ENCODE assay signal across 8 cellular contexts in the genomic region with DNA sequence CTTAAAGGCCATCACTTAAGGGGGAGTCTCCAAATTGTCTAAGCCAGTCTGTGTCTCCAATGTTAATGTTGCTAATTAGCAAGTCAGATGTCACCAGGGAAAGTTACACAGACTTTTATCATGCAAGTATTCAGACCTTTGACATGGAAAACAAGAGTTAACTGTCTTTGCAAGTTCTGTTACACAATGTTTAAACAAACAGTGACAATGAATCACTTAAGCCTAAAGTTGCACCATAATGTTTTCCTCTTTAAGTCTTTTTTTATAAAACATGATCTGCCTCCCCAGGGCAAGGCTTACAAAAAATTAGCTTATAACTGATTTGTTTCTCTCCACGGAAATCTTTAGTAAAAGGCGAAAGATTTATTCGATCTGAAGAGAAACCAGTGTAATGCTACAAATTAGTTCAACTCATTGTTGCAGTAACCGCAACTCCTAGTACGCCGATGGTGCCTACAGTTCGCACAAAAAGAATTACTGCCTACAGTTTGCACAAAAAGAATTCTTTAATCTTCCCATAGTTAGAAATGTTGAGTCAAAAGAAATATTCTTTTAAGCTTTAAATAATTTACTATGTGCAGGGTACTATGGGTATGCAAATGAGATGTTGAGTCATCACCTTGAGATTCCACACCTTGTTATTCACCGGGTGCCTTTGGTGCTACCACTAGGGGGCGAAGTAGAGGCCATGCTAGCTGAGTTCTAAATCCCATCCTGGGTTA. TPM values are rescaled to one million over a fixed set of nuclear protein-coding genes. Genes with fewer than 3 reads are reported as not detected.
DNase-seq lines count a peak whose midpoint lies in the region; ATAC-seq and TF ChIP-seq lines count a peak whose summit lies in the region.

No MANE protein-coding gene starts in this region.

- CTCF ChIA-PET in SK-N-SH (lab: Yijun Ruan, JAX), result interaction anchor here (0.8 to 1.7 kb wide), 13 partner anchors 8 to 198 kb away, joined by 3 to 9 read pairs (median 3); no protein-coding TSS in a partner anchor

- no peaks in the 10 kb centered on the region for H3K79me2 ChIP-seq in SK-N-SH (ENCODE audit: insufficient read depth)

- H3K27ac ChIP-seq in SK-N-SH (ENCODE audit: low read depth in 2 of 2, low read length in 1 of 2), result peak overlapping the region; percentile 61 to 68; a peak in 3 of 4 replicates
- peak overlapping the region; percentile 98 for H3K27ac ChIP-seq in iPS-18a (ENCODE audit: low read length)

- peak; percentile 49 for TF ChIP-seq RAD21 in SK-N-SH (IDR thresholded peaks at IDR 0.05; ENCODE audit: low read length)

- ATAC-seq in GM21619 (IDR thresholded peaks at IDR 0.05; ENCODE audit: unreplicated experiment), result peak; percentile 78

- peak overlapping the region; percentile 45; the same call in 1 of the 2 replicates for H3K9ac ChIP-seq in SK-N-SH
- H3K9ac ChIP-seq in adipocyte (ENCODE audit: low read length), result peak overlapping the region; percentile 73
- H3K9ac ChIP-seq in iPS-18a (ENCODE audit: low read length), result peak overlapping the region; percentile 80

- no peaks in the 10 kb centered on the region for H3K9me3 ChIP-seq in SK-N-SH
- no peaks in the 10 kb centered on the region for H3K9me3 ChIP-seq in adipocyte (ENCODE audit: control insufficient read depth, low read length)
- no peaks in the 10 kb centered on the region for H3K9me3 ChIP-seq in iPS-18a (ENCODE audit: control insufficient read depth, low read depth, low read length)

- H3K27me3 ChIP-seq in SK-N-SH (ENCODE audit: insufficient read depth) (no peaks in the 10 kb centered on the region), adipocyte (replicated peaks; ENCODE audit: control insufficient read depth, insufficient read depth, low read length) (no peaks in the 10 kb centered on the region), iPS-18a (ENCODE audit: control insufficient read depth, insufficient read depth, low read length) (peaks cover 16% of the 10 kb centered on the region)

- H2AFZ ChIP-seq in SK-N-SH (ENCODE audit: low read depth), result no peak overlapping the region

- H3K4me3 ChIP-seq in SK-N-SH (ENCODE audit: low read depth in 2 of 2, low read length in 1 of 2) (peak overlapping the region in 1 of 2 experiments; percentile 49; a peak in 1 of 4 replicates), adipocyte (ENCODE audit: low read length) (peak overlapping the region; percentile 33), iPS-18a (ENCODE audit: low read length) (peak overlapping the region; percentile 32)

- peak in 1 of 2 experiments; percentile 50; a peak in 1 of 4 replicates for TF ChIP-seq EP300 in SK-N-SH (IDR thresholded peaks at IDR 0.05; ENCODE audit: borderline replicate concordance in 1 of 2, low read depth in 1 of 2, low read length in 1 of 2)

- peak; percentile 75 for DNase-seq in GM10266 (ENCODE audit: extremely low spot score)
- peak; percentile 59 for DNase-seq in HuH-7 (ENCODE audit: low spot score)
- peak; percentile 57 for DNase-seq in SK-N-SH
- DNase-seq in adipocyte (ENCODE audit: low read depth), result peak; percentile 88
- DNase-seq in stimulated activated CD4-positive, alpha-beta T cell treated with anti-CD3 and anti-CD28 coated beads, Interleukin-2, amount 100 ng/mL, for 4 hours (ENCODE audit: low read depth), result peak; percentile 42
- DNase-seq in C1 segment of cervical spinal cord (lab: John Stamatoyannopoulos, UW), result no peak

- no peaks in the 10 kb centered on the region for H3K9me2 ChIP-seq in SK-N-SH

- POLR2A ChIA-PET in SK-N-SH (lab: Yijun Ruan, JAX), result interaction anchor here (0.9 kb wide), 1 partner anchor 82 kb away, joined by 3 read pairs; no protein-coding TSS in a partner anchor

- peaks cover 3 to 33% of the 10 kb centered on the region in 2 experiments for H3K4me1 ChIP-seq in SK-N-SH (ENCODE audit: control insufficient read depth in 1 of 2, insufficient read depth in 2 of 2, low read depth in 1 of 2, low read length in 1 of 2)
- H3K4me1 ChIP-seq in adipocyte (ENCODE audit: control insufficient read depth, insufficient read depth, low read length), result peaks cover 56% of the 10 kb centered on the region
- H3K4me1 ChIP-seq in iPS-18a (ENCODE audit: control insufficient read depth, low read depth, low read length), result peaks cover 32% of the 10 kb centered on the region

- TF ChIP-seq CTCF in GM10266 (IDR thresholded peaks at IDR 0.05; ENCODE audit: control insufficient read depth, insufficient read depth, low read depth, missing control alignments) (peak; percentile 69), SK-N-SH (IDR thresholded peaks at IDR 0.05) (peak; percentile 96)

- peaks cover 27% of the 10 kb centered on the region for H3F3A ChIP-seq in SK-N-SH (replicated peaks; ENCODE audit: insufficient read depth)

- WGBS in SK-N-SH (ENCODE audit: low lambda C conversion rate), result 38% methylated on average over 9 of the region's 9 CpGs

- no peaks in the 10 kb centered on the region for H4K20me1 ChIP-seq in SK-N-SH (ENCODE audit: insufficient read depth)

- H3K36me3 ChIP-seq in SK-N-SH (replicated peaks in 1 of 2; ENCODE audit: control insufficient read depth in 1 of 2, insufficient read depth in 2 of 2, low read length in 1 of 2), result no peaks in the 10 kb centered on the region
- H3K36me3 ChIP-seq in adipocyte (ENCODE audit: control insufficient read depth, insufficient read depth, low read length, severe bottlenecking), result no peaks in the 10 kb centered on the region
- no peaks in the 10 kb centered on the region for H3K36me3 ChIP-seq in iPS-18a (ENCODE audit: control insufficient read depth, low read depth, low read length)

- H3K4me2 ChIP-seq in SK-N-SH, result peak overlapping the region; percentile 14

TF ChIP-seq in SK-N-SH, 30 proteins besides CTCF, POLR2A, EP300 and RAD21 (continues in another document):
- peak; percentile 99; the same call in 1 of the 2 replicates for TF ChIP-seq SIN3A (IDR thresholded peaks at IDR 0.05; ENCODE audit: borderline replicate concordance, low read depth, low read length)
- TF ChIP-seq YY1 (IDR thresholded peaks at IDR 0.05; ENCODE audit: low read depth), result peak; percentile 42; the same call in 1 of the 2 replicates
- TF ChIP-seq POLR2AphosphoS5 (IDR thresholded peaks at IDR 0.05; ENCODE audit: low read depth, low read length), result peak; percentile 100
- TF ChIP-seq MXI1 (IDR thresholded peaks at IDR 0.05; ENCODE audit: low read depth, low read length), result no peak
- TF ChIP-seq ELF1 (IDR thresholded peaks at IDR 0.05), result no peak
- no peak for TF ChIP-seq GABPA (IDR thresholded peaks at IDR 0.05; ENCODE audit: low read depth)
- TF ChIP-seq RFX5 (IDR thresholded peaks at IDR 0.05; ENCODE audit: low read length), result peak; percentile 70
- TF ChIP-seq, protein P1, sequence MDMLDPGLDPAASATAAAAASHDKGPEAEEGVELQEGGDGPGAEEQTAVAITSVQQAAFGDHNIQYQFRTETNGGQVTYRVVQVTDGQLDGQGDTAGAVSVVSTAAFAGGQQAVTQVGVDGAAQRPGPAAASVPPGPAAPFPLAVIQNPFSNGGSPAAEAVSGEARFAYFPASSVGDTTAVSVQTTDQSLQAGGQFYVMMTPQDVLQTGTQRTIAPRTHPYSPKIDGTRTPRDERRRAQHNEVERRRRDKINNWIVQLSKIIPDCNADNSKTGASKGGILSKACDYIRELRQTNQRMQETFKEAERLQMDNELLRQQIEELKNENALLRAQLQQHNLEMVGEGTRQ (IDR thresholded peaks at IDR 0.05; ENCODE audit: borderline replicate concordance, low read depth, low read length), result no peak
- TF ChIP-seq, protein P2, sequence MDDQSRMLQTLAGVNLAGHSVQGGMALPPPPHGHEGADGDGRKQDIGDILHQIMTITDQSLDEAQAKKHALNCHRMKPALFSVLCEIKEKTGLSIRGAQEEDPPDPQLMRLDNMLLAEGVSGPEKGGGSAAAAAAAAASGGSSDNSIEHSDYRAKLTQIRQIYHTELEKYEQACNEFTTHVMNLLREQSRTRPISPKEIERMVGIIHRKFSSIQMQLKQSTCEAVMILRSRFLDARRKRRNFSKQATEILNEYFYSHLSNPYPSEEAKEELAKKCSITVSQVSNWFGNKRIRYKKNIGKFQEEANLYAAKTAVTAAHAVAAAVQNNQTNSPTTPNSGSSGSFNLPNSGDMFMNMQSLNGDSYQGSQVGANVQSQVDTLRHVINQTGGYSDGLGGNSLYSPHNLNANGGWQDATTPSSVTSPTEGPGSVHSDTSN (IDR thresholded peaks at IDR 0.05), result peak; percentile 54
- TF ChIP-seq RCOR1 (IDR thresholded peaks at IDR 0.05; ENCODE audit: low read length), result no peak
- TF ChIP-seq SMC3 (IDR thresholded peaks at IDR 0.05; ENCODE audit: low read depth, low read length), result peak; percentile 60
- TF ChIP-seq, protein P3, sequence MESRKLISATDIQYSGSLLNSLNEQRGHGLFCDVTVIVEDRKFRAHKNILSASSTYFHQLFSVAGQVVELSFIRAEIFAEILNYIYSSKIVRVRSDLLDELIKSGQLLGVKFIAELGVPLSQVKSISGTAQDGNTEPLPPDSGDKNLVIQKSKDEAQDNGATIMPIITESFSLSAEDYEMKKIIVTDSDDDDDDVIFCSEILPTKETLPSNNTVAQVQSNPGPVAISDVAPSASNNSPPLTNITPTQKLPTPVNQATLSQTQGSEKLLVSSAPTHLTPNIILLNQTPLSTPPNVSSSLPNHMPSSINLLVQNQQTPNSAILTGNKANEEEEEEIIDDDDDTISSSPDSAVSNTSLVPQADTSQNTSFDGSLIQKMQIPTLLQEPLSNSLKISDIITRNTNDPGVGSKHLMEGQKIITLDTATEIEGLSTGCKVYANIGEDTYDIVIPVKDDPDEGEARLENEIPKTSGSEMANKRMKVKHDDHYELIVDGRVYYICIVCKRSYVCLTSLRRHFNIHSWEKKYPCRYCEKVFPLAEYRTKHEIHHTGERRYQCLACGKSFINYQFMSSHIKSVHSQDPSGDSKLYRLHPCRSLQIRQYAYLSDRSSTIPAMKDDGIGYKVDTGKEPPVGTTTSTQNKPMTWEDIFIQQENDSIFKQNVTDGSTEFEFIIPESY (IDR thresholded peaks at IDR 0.05; ENCODE audit: borderline replicate concordance, low read depth), result peak; percentile 82
- peak; percentile 47; the same call in 1 of the 2 replicates for TF ChIP-seq TEAD4 (IDR thresholded peaks at IDR 0.05; ENCODE audit: borderline replicate concordance, insufficient read depth)
- TF ChIP-seq, protein P4, sequence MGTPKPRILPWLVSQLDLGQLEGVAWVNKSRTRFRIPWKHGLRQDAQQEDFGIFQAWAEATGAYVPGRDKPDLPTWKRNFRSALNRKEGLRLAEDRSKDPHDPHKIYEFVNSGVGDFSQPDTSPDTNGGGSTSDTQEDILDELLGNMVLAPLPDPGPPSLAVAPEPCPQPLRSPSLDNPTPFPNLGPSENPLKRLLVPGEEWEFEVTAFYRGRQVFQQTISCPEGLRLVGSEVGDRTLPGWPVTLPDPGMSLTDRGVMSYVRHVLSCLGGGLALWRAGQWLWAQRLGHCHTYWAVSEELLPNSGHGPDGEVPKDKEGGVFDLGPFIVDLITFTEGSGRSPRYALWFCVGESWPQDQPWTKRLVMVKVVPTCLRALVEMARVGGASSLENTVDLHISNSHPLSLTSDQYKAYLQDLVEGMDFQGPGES (IDR thresholded peaks at IDR 0.05; ENCODE audit: low read depth, low read length), result no peak
- no peak; the same call in 1 of the 2 replicates for TF ChIP-seq TAF1 (IDR thresholded peaks at IDR 0.05; ENCODE audit: borderline replicate concordance, low read depth, low read length)

RNA-seq across cellular contexts. Expression of a gene that starts 45.3 kb away (rescaled TPM):
- 8.1 and 10.8 TPM in 2 replicates for polyA plus RNA-seq in SK-N-SH (2012; rRNA removed)
- 7.6 and 9.5 TPM in 2 replicates for polyA plus RNA-seq in SK-N-SH (2012; cell fraction: cytosol; rRNA removed)
- 10.3 and 15.1 TPM in 2 replicates for polyA plus RNA-seq in SK-N-SH (2012; cell fraction: nucleus; rRNA removed)

Comparison
In these comparisons a context has a peak if more than half of its experiments do, and no peak if none do; other contexts are left out.
1. DNase-seq: peak in GM10266 (single experiment), HuH-7 (single experiment), SK-N-SH (single experiment), adipocyte (single experiment) and stimulated activated CD4-positive, alpha-beta T cell treated with anti-CD3 and anti-CD28 coated beads, Interleukin-2, amount 100 ng/mL, for 4 hours (single experiment); none in C1 segment of cervical spinal cord (0 of 14).
2. Peak in every context shown above with its lines, with median percentiles within 50 percentile points of each other: H3K9ac ChIP-seq.